35 cellular contexts compared by ENCODE assay signal in genomic region chr17:44164476-44164875, GRCh38. TPM values are rescaled to one million over a fixed set of nuclear protein-coding genes. Genes with fewer than 3 reads are reported as not detected.
"Had no signal": no experiment of that assay in that cellular context is flagged by ENCODE, and none has a peak within 500 bp of the region (broad histone marks: within the 10 kb centered on the region; RNA-seq: fewer than 3 reads in every experiment).

No MANE protein-coding gene starts in this region.

- H3K27ac ChIP-seq: body of pancreas, epithelial cell of prostate, esophagus squamous epithelium, gastroesophageal sphincter, heart right ventricle, hepatocyte, WERI-Rb-1 had no signal

- DNase-seq: activated B cell treated with CpG ODN at 0.5 μM for 24 hours; activated CD4-positive, alpha-beta T cell treated with anti-CD3 and anti-CD28 coated beads for 48 hours; activated CD4-positive, alpha-beta T cell treated with anti-CD3 and anti-CD28 coated beads, Interleukin-2, amount 50 U/mL, for 1 hour; activated CD4-positive, alpha-beta T cell treated with anti-CD3 and anti-CD28 coated beads, Interleukin-2, amount 50 U/mL, for 48 hours; activated CD8-positive, alpha-beta memory T cell treated with anti-CD3 and anti-CD28 coated beads for 24 hours; activated CD8-positive, alpha-beta T cell treated with anti-CD3 and anti-CD28 coated beads for 36 hours; activated effector memory CD4-positive, alpha-beta T cell treated with Interleukin-2 at 50 U/mL for 16 hours; activated gamma-delta T cell treated with Interleukin-2 at 50 U/mL for 16 hours; activated naive CD4-positive, alpha-beta T cell treated with anti-CD3 and anti-CD28 coated beads, Interleukin-2, amount 50 U/mL, for 16 hours; activated naive CD4-positive, alpha-beta T cell treated with Interleukin-2 at 50 U/mL for 16 hours; activated T-cell treated with anti-CD3 and anti-CD28 coated beads, Interleukin-2, amount 50 U/mL, for 4 hours; amniotic stem cell; anterior cingulate cortex; body of pancreas; caudate nucleus; cortex of kidney; dermis blood vessel endothelial cell; effector CD8-positive, alpha-beta T cell; esophagus squamous epithelium; foreskin melanocyte; heart right ventricle; T-helper 17 cell; T1000; WERI-Rb-1 had no signal

- ATAC-seq: activated CD4-positive, CD25-positive, alpha-beta regulatory T cell treated with anti-CD3 and anti-CD28 coated beads, Interleukin-2, amount 50 U/mL, for 24 hours; activated CD8-positive, alpha-beta T cell treated with anti-CD3 and anti-CD28 coated beads for 36 hours; activated T-cell treated with anti-CD3 and anti-CD28 coated beads, Interleukin-2, amount 50 U/mL, for 4 hours; activated T-helper 17 cell treated with anti-CD3 and anti-CD28 coated beads, Interleukin-2, amount 50 U/mL, for 72 hours; body of pancreas; gastroesophageal sphincter; heart right ventricle; T-helper 17 cell had no signal

- H3K9me3 ChIP-seq: body of pancreas, esophagus squamous epithelium, gastroesophageal sphincter, heart right ventricle had no signal

- H3K27me3 ChIP-seq: body of pancreas, esophagus squamous epithelium, gastroesophageal sphincter, heart right ventricle, hepatocyte had no signal

- H3K4me2 ChIP-seq: hepatocyte had no signal

- FAIRE-seq: colon, endometrium, endothelial cell of umbilical vein had no signal

- H3K4me3 ChIP-seq: body of pancreas, esophagus squamous epithelium, gastroesophageal sphincter, heart right ventricle, hepatocyte had no signal

- H3K79me2 ChIP-seq: hepatocyte had no signal

- H2AFZ ChIP-seq: hepatocyte had no signal

- H3K36me3 ChIP-seq: gastroesophageal sphincter had no signal

RNA-seq across cellular contexts. Expression of gene ASB16, which starts 6.0 kb away (rescaled TPM):
- total RNA-seq: activated B cell treated with CpG ODN at 0.5 μM for 24 hours, chondrocyte, endothelial cell of umbilical vein, fibroblast of villous mesenchyme, T-helper 17 cell had no signal
- polyA plus RNA-seq: endothelial cell of umbilical vein, fibroblast of lung had no signal
